Comparison of ENCODE assay signal across 1 cellular context in the genomic region with DNA sequence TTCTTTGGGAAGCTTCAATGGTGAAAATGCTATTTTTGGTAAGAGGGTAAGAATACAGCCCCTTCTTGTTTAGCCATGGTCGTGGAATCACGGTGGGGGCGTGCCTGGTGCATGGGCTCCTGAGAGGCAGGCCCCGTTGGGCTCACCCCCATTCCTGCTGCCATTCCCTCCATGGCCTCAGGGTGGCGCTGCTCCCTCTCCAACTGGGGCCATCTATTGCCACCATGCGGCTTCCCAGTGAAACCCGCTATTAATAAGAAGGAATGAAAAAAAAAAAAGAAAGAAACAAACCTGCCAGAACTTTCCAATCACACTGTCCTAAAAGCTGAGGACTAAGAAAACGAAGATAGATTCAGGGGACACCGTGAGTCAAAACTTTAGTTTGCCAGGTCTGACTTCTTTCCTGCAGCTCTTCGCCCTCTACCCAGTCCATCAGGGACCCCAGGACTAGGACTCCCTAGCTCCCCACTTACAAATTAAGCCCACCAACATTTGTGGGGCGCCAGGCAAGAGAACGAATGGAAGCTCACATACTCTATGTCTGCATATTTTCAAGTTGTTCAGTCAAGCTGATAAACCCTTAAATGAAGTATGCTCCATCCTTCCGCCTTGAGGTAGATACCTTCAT.
TF ChIP-seq lines count a peak whose summit lies in the region.

No MANE protein-coding gene starts in this region.

TF ChIP-seq in IMR-90, 13 proteins besides CTCF, POLR2A, EP300 and RAD21:
- no peak for TF ChIP-seq RCOR1 (IDR thresholded peaks at IDR 0.05; ENCODE audit: insufficient replicate concordance, low read length)
- no peak for TF ChIP-seq FOS (IDR thresholded peaks at IDR 0.05; ENCODE audit: low read depth, low read length)
- TF ChIP-seq BHLHE40 (IDR thresholded peaks at IDR 0.05; ENCODE audit: low read depth, low read length) = peak; percentile 34; the same call in 1 of the 2 replicates
- TF ChIP-seq MXI1 (IDR thresholded peaks at IDR 0.05; ENCODE audit: borderline replicate concordance, low read depth, low read length) = peak; percentile 48; the same call in 1 of the 2 replicates
- peak; percentile 100 for TF ChIP-seq SMC3 (IDR thresholded peaks at IDR 0.05; ENCODE audit: low read depth, low read length)
- no peak for TF ChIP-seq CHD1 (IDR thresholded peaks at IDR 0.05; ENCODE audit: low read depth, low read length)
- peak; percentile 60 for TF ChIP-seq MAZ (IDR thresholded peaks at IDR 0.05; ENCODE audit: borderline replicate concordance, low read depth, low read length)
- no peak; the same call in 1 of the 2 replicates for TF ChIP-seq MAFK (IDR thresholded peaks at IDR 0.05; ENCODE audit: low read depth, low read length)
- no peak for TF ChIP-seq ELK1 (IDR thresholded peaks at IDR 0.05; ENCODE audit: borderline replicate concordance, low read depth, low read length)
